In the genomic region with DNA sequence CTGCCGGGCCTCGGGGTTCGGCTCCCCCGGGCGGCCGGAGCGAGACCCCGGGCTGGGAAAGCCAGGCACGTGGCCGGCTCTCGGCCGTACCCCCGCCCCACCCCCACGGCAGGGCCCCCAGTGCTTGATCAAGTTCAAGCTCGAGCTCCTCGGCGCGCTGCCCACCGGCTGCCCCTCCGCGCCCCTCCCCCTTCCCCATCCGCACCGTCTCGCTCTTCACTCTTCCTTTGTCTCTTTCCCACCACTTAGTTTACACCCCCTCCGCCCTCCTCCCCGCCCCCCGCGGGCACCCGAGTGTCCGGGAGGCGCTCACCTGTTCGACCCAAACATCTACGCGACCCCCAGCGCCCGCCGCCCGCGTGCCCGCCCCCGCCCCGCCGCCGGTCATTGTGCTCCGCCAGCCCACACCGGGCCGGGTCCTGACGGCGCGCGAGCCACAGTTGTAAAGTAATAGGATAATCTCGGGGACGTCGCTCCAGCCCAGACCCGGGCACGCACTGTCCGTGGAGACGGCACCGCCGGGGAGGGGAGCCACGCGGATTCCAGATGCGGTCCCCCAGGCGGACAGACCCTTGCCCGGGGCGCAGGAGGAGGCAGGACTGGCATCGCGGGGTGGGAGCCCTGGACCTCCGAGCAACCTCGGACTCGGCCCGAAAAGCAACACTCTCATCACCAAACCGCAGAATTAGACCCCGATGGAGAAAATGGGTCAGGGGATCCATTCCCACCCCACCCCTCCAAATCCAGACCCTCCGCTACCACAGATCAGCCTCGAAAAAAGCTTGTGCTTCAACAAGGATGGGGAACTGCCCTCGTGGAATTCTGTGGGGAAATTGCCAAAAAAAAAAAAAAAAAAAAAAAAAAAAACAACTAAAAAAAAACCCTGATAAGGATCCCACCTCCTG, we compare ENCODE assay signal across 2 cellular contexts.
A peak's percentile ranks its signal among the peaks of the same experiment; 100 is the strongest.
TF ChIP-seq lines count a peak whose summit lies in the region.

No MANE protein-coding gene starts in this region.

TF ChIP-seq in HEK293, 187 proteins besides CTCF, POLR2A, EP300 and RAD21 (continued from another document and continues in another):
- TF ChIP-seq ZNF335 (tag by site-specific recombination; conservative IDR thresholded peaks at IDR 0.05) (peak; percentile 60), ZNF202 (tag by site-specific recombination; IDR thresholded peaks at IDR 0.05; ENCODE audit: borderline replicate concordance) (no peak), ZNF266 (tag by site-specific recombination; IDR thresholded peaks at IDR 0.05; ENCODE audit: low read depth) (no peak), ZBTB21 (tag by site-specific recombination; IDR thresholded peaks at IDR 0.05) (no peak), ZNF830 (tag by site-specific recombination; IDR thresholded peaks at IDR 0.05; ENCODE audit: low read depth) (no peak), ZNF777 (tag by site-specific recombination; IDR thresholded peaks at IDR 0.05; ENCODE audit: borderline replicate concordance) (no peak), ZFHX2 (tag by site-specific recombination; conservative IDR thresholded peaks at IDR 0.05) (peak; percentile 52; the same call in 1 of the 2 replicates), TCF7L2 (IDR thresholded peaks at IDR 0.05; ENCODE audit: borderline replicate concordance, low read depth, low read length) (no peak)
- TF ChIP-seq, protein P1, sequence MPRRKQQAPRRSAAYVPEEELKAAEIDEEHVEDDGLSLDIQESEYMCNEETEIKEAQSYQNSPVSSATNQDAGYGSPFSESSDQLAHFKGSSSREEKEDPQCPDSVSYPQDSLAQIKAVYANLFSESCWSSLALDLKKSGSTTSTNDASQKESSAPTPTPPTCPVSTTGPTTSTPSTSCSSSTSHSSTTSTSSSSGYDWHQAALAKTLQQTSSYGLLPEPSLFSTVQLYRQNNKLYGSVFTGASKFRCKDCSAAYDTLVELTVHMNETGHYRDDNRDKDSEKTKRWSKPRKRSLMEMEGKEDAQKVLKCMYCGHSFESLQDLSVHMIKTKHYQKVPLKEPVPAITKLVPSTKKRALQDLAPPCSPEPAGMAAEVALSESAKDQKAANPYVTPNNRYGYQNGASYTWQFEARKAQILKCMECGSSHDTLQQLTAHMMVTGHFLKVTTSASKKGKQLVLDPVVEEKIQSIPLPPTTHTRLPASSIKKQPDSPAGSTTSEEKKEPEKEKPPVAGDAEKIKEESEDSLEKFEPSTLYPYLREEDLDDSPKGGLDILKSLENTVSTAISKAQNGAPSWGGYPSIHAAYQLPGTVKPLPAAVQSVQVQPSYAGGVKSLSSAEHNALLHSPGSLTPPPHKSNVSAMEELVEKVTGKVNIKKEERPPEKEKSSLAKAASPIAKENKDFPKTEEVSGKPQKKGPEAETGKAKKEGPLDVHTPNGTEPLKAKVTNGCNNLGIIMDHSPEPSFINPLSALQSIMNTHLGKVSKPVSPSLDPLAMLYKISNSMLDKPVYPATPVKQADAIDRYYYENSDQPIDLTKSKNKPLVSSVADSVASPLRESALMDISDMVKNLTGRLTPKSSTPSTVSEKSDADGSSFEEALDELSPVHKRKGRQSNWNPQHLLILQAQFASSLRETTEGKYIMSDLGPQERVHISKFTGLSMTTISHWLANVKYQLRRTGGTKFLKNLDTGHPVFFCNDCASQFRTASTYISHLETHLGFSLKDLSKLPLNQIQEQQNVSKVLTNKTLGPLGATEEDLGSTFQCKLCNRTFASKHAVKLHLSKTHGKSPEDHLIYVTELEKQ (tag by site-specific recombination; IDR thresholded peaks at IDR 0.05; ENCODE audit: borderline replicate concordance) = no peak
- TF ChIP-seq, protein P2, sequence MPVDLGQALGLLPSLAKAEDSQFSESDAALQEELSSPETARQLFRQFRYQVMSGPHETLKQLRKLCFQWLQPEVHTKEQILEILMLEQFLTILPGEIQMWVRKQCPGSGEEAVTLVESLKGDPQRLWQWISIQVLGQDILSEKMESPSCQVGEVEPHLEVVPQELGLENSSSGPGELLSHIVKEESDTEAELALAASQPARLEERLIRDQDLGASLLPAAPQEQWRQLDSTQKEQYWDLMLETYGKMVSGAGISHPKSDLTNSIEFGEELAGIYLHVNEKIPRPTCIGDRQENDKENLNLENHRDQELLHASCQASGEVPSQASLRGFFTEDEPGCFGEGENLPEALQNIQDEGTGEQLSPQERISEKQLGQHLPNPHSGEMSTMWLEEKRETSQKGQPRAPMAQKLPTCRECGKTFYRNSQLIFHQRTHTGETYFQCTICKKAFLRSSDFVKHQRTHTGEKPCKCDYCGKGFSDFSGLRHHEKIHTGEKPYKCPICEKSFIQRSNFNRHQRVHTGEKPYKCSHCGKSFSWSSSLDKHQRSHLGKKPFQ (tag by site-specific recombination; IDR thresholded peaks at IDR 0.05) = no peak
- TF ChIP-seq, protein P3, sequence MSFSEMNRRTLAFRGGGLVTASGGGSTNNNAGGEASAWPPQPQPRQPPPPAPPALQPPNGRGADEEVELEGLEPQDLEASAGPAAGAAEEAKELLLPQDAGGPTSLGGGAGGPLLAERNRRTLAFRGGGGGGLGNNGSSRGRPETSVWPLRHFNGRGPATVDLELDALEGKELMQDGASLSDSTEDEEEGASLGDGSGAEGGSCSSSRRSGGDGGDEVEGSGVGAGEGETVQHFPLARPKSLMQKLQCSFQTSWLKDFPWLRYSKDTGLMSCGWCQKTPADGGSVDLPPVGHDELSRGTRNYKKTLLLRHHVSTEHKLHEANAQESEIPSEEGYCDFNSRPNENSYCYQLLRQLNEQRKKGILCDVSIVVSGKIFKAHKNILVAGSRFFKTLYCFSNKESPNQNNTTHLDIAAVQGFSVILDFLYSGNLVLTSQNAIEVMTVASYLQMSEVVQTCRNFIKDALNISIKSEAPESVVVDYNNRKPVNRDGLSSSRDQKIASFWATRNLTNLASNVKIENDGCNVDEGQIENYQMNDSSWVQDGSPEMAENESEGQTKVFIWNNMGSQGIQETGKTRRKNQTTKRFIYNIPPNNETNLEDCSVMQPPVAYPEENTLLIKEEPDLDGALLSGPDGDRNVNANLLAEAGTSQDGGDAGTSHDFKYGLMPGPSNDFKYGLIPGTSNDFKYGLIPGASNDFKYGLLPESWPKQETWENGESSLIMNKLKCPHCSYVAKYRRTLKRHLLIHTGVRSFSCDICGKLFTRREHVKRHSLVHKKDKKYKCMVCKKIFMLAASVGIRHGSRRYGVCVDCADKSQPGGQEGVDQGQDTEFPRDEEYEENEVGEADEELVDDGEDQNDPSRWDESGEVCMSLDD (tag by site-specific recombination; IDR thresholded peaks at IDR 0.05) = 0 out of 2 replicates have a peak, but pooled peaks have one; percentile 26

TF ChIP-seq in HepG2, 621 proteins besides CTCF, POLR2A, EP300 and RAD21 (continued from another document and continues in another):
- TF ChIP-seq, protein P4, sequence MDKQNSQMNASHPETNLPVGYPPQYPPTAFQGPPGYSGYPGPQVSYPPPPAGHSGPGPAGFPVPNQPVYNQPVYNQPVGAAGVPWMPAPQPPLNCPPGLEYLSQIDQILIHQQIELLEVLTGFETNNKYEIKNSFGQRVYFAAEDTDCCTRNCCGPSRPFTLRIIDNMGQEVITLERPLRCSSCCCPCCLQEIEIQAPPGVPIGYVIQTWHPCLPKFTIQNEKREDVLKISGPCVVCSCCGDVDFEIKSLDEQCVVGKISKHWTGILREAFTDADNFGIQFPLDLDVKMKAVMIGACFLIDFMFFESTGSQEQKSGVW (CRISPR knock-in tag; IDR thresholded peaks at IDR 0.05; ENCODE audit: borderline replicate concordance) = no peak
- TF ChIP-seq, protein P5, sequence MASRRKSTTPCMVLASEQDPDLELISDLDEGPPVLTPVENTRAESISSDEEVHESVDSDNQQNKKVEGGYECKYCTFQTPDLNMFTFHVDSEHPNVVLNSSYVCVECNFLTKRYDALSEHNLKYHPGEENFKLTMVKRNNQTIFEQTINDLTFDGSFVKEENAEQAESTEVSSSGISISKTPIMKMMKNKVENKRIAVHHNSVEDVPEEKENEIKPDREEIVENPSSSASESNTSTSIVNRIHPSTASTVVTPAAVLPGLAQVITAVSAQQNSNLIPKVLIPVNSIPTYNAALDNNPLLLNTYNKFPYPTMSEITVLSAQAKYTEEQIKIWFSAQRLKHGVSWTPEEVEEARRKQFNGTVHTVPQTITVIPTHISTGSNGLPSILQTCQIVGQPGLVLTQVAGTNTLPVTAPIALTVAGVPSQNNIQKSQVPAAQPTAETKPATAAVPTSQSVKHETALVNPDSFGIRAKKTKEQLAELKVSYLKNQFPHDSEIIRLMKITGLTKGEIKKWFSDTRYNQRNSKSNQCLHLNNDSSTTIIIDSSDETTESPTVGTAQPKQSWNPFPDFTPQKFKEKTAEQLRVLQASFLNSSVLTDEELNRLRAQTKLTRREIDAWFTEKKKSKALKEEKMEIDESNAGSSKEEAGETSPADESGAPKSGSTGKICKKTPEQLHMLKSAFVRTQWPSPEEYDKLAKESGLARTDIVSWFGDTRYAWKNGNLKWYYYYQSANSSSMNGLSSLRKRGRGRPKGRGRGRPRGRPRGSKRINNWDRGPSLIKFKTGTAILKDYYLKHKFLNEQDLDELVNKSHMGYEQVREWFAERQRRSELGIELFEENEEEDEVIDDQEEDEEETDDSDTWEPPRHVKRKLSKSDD (CRISPR knock-in tag; IDR thresholded peaks at IDR 0.05; ENCODE audit: low read depth) = no peak
- TF ChIP-seq TAF15 (IDR thresholded peaks at IDR 0.05; ENCODE audit: low read depth, low read length, poor library complexity, severe bottlenecking) (no peak), MAF1 (CRISPR knock-in tag; IDR thresholded peaks at IDR 0.05; ENCODE audit: borderline replicate concordance) (no peak), RBM39 (IDR thresholded peaks at IDR 0.05; ENCODE audit: low read depth, low read length, poor library complexity, severe bottlenecking) (peak; percentile 50), NFYC (CRISPR knock-in tag; IDR thresholded peaks at IDR 0.05) (no peak), MEIS1 (CRISPR knock-in tag; IDR thresholded peaks at IDR 0.05; ENCODE audit: borderline replicate concordance) (no peak; the same call in 1 of the 2 replicates), KLF12 (CRISPR knock-in tag; IDR thresholded peaks at IDR 0.05; ENCODE audit: borderline replicate concordance) (no peak), CEBPB (IDR thresholded peaks at IDR 0.05; ENCODE audit: borderline replicate concordance, low read depth, low read length) (no peak), SMAD3 (CRISPR knock-in tag; IDR thresholded peaks at IDR 0.05) (no peak), ZFP36L1 (CRISPR knock-in tag; IDR thresholded peaks at IDR 0.05) (no peak), KDM5A (IDR thresholded peaks at IDR 0.05; ENCODE audit: borderline replicate concordance, low read length) (no peak), CENPX (CRISPR knock-in tag; IDR thresholded peaks at IDR 0.05) (no peak)
- TF ChIP-seq, protein P6, sequence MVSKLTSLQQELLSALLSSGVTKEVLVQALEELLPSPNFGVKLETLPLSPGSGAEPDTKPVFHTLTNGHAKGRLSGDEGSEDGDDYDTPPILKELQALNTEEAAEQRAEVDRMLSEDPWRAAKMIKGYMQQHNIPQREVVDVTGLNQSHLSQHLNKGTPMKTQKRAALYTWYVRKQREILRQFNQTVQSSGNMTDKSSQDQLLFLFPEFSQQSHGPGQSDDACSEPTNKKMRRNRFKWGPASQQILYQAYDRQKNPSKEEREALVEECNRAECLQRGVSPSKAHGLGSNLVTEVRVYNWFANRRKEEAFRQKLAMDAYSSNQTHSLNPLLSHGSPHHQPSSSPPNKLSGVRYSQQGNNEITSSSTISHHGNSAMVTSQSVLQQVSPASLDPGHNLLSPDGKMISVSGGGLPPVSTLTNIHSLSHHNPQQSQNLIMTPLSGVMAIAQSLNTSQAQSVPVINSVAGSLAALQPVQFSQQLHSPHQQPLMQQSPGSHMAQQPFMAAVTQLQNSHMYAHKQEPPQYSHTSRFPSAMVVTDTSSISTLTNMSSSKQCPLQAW (CRISPR knock-in tag; IDR thresholded peaks at IDR 0.05) = no peak; the same call in 1 of the 2 replicates
- TF ChIP-seq, protein P7, sequence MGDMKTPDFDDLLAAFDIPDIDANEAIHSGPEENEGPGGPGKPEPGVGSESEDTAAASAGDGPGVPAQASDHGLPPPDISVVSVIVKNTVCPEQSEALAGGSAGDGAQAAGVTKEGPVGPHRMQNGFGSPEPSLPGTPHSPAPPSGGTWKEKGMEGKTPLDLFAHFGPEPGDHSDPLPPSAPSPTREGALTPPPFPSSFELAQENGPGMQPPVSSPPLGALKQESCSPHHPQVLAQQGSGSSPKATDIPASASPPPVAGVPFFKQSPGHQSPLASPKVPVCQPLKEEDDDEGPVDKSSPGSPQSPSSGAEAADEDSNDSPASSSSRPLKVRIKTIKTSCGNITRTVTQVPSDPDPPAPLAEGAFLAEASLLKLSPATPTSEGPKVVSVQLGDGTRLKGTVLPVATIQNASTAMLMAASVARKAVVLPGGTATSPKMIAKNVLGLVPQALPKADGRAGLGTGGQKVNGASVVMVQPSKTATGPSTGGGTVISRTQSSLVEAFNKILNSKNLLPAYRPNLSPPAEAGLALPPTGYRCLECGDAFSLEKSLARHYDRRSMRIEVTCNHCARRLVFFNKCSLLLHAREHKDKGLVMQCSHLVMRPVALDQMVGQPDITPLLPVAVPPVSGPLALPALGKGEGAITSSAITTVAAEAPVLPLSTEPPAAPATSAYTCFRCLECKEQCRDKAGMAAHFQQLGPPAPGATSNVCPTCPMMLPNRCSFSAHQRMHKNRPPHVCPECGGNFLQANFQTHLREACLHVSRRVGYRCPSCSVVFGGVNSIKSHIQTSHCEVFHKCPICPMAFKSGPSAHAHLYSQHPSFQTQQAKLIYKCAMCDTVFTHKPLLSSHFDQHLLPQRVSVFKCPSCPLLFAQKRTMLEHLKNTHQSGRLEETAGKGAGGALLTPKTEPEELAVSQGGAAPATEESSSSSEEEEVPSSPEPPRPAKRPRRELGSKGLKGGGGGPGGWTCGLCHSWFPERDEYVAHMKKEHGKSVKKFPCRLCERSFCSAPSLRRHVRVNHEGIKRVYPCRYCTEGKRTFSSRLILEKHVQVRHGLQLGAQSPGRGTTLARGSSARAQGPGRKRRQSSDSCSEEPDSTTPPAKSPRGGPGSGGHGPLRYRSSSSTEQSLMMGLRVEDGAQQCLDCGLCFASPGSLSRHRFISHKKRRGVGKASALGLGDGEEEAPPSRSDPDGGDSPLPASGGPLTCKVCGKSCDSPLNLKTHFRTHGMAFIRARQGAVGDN (CRISPR knock-in tag; IDR thresholded peaks at IDR 0.05) = peak; percentile 63
- TF ChIP-seq, protein P8, sequence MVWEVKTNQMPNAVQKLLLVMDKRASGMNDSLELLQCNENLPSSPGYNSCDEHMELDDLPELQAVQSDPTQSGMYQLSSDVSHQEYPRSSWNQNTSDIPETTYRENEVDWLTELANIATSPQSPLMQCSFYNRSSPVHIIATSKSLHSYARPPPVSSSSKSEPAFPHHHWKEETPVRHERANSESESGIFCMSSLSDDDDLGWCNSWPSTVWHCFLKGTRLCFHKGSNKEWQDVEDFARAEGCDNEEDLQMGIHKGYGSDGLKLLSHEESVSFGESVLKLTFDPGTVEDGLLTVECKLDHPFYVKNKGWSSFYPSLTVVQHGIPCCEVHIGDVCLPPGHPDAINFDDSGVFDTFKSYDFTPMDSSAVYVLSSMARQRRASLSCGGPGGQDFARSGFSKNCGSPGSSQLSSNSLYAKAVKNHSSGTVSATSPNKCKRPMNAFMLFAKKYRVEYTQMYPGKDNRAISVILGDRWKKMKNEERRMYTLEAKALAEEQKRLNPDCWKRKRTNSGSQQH (CRISPR knock-in tag; IDR thresholded peaks at IDR 0.05; ENCODE audit: low read depth) = no peak
